Comparison of ENCODE assay signal across 1 cellular context in the genomic region with DNA sequence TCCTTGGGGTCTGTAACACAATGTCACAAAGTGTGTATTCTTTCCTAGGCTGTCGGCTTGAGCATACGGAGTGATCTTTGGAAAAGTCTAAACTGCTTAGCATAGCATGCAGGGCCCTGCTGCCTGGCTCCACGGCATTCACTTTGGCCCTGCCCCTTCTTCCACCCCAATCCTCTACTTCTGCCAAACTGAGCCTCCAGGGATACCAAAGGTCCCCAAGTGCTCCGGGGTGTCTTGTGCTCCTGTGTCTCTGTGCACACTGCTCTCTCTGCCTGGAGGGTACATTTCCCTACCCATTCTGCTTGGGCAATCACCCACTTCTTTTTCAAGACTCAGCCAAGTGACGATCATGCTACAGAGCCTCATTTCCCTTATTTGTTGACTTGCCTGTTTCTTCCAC.
TF ChIP-seq lines count a peak whose summit lies in the region.

No MANE protein-coding gene starts in this region.

TF ChIP-seq in IMR-90, 13 proteins besides CTCF, POLR2A, EP300 and RAD21:
- TF ChIP-seq MAZ (IDR thresholded peaks at IDR 0.05; ENCODE audit: borderline replicate concordance, low read depth, low read length) (no peak), MXI1 (IDR thresholded peaks at IDR 0.05; ENCODE audit: borderline replicate concordance, low read depth, low read length) (no peak)
